8 cellular contexts compared by ENCODE assay signal in the genomic region with DNA sequence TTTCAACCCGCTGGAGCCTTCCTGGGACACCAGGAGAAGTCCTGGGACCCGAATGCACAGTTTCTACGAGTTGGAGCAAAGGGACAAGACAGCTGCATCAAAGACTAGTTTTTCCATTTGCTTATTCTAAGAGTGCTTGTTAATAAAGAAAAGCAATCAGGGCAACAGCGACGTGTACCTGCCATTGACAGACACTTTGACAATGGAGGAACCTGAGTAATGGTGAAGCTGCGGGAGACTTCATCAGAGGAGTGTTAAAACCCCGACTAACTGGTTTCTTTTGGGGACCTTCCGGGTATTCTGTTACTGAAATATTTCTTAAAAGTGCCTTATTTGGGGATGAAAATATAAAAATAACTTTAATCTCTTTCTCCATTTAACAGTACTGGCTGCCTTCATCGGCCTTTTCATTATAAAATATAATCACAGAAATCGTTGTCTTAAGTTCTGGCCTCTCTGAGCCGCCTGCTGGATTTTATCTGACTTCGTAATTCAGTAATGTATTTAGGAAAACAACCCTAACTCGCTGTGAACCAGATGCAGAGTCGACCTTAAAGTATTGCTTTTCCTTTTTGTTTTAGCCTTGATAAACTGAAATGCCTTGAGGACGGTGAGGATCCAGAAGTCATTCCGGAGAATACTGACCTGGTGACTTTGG. TPM values are rescaled to one million over a fixed set of nuclear protein-coding genes. Genes with fewer than 3 reads are reported as not detected.
DNase-seq lines count a peak whose midpoint lies in the region; ATAC-seq and TF ChIP-seq lines count a peak whose summit lies in the region.

No MANE protein-coding gene starts in this region.

- H3K4me1 ChIP-seq in HCT116 (ENCODE audit: control insufficient read depth in 1 of 2, insufficient read depth in 2 of 2, low read length in 2 of 2): peaks cover 3 to 14% of the 10 kb centered on the region in 2 experiments; a peak in 3 of 4 replicates
- H3K4me1 ChIP-seq in ovary (ENCODE audit: insufficient read depth): peaks cover 3% of the 10 kb centered on the region

- H3K4me3 ChIP-seq in HCT116 (replicated peaks in 1 of 2; ENCODE audit: low read depth in 1 of 2, low read length in 2 of 2) (peak overlapping the region; percentile 91 to 94), fibroblast of mammary gland (ENCODE audit: control insufficient read depth, low read depth, low read length) (peak overlapping the region; percentile 98), ovary (peak overlapping the region; percentile 80)

- intact Hi-C loops in HCT116 (cut with micrococcal nuclease) (loop anchor here (2.0 to 5.0 kb wide), 2 partner anchors 146 to 319 kb away; no protein-coding TSS in a partner anchor), ovary (cut with DNase I) (loop anchor here in 3 of 4 donors (10.0 kb wide), 3 partner anchors 49 to 209 kb away; no protein-coding TSS in a partner anchor)

- peaks cover 38% of the 10 kb centered on the region for H3K4me1 Mint-ChIP-seq in T-helper 1 cell treated with Interleukin-12 subunit alpha and Interleukin-12 subunit beta and Interleukin-4 antibody, amounts not matched to agents 30 μg/mL and 1 μg/mL, for 36 hours (ENCODE audit: low read depth)

- TF ChIP-seq CTCF in HCT116 (IDR thresholded peaks at IDR 0.05 in 2 of 3, conservative IDR thresholded peaks at IDR 0.05 in 1 of 3; ENCODE audit: borderline replicate concordance in 1 of 3, insufficient read depth in 1 of 3, low read depth in 2 of 3, low read length in 2 of 3) (no peak), fibroblast of mammary gland (conservative IDR thresholded peaks at IDR 0.05; ENCODE audit: control insufficient read depth, insufficient read depth, low read depth, low read length) (peak; percentile 25), ovary (IDR thresholded peaks at IDR 0.05) (no peak)

- POLR2A ChIA-PET in HCT116 (lab: Charles Lee): no interaction called here

- peak overlapping the region; percentile 85 for H3K9ac ChIP-seq in HCT116 (ENCODE audit: low read length)

- no peaks in the 10 kb centered on the region for H3K9me3 Mint-ChIP-seq in T-helper 1 cell treated with Interleukin-12 subunit alpha and Interleukin-12 subunit beta and Interleukin-4 antibody, amounts not matched to agents 30 μg/mL and 1 μg/mL, for 36 hours

- no peaks in the 10 kb centered on the region for H3K9me2 ChIP-seq in HCT116 (ENCODE audit: insufficient read depth)

- no peaks in the 10 kb centered on the region for H3K9me3 ChIP-seq in HCT116 (ENCODE audit: control insufficient read depth in 1 of 2, insufficient read depth in 1 of 2, low read depth in 1 of 2, low read length in 2 of 2)
- H3K9me3 ChIP-seq in ovary: no peaks in the 10 kb centered on the region

- no peaks in the 10 kb centered on the region for H3K27me3 ChIP-seq in HCT116 (ENCODE audit: insufficient read depth, low read length)
- H3K27me3 ChIP-seq in ovary: no peaks in the 10 kb centered on the region

- H3K4me3 Mint-ChIP-seq in T-helper 1 cell treated with Interleukin-12 subunit alpha and Interleukin-12 subunit beta and Interleukin-4 antibody, amounts not matched to agents 30 μg/mL and 1 μg/mL, for 36 hours: peak overlapping the region; percentile 92

- RAD21 ChIA-PET in HCT116 (lab: Charles Lee; ENCODE audit: low non-redundant PET in 1 of 2, low total read pairs in 2 of 2, uncharacterized antibody in 2 of 2, unreplicated experiment in 2 of 2): no interaction called here

- H3K36me3 ChIP-seq in HCT116 (ENCODE audit: control insufficient read depth in 1 of 2, insufficient read depth in 2 of 2, low read length in 2 of 2): peaks cover 5 to 22% of the 10 kb centered on the region in 2 experiments; a peak in 3 of 4 replicates
- no peaks in the 10 kb centered on the region for H3K36me3 ChIP-seq in ovary

- 0 to 2% (median 1%) methylated on average over 16 of the region's 16 CpGs for WGBS in ovary, 3 donors

- H3K27me3 Mint-ChIP-seq in T-helper 1 cell treated with Interleukin-12 subunit alpha and Interleukin-12 subunit beta and Interleukin-4 antibody, amounts not matched to agents 30 μg/mL and 1 μg/mL, for 36 hours (ENCODE audit: low read depth): no peaks in the 10 kb centered on the region

- no peak for TF ChIP-seq EP300 in ovary (IDR thresholded peaks at IDR 0.05)

- CTCF ChIA-PET in HCT116 (lab: Charles Lee): no interaction called here

- peaks cover 52% of the 10 kb centered on the region for H3K79me2 ChIP-seq in HCT116 (ENCODE audit: insufficient read depth, low read length)

- H3K4me2 ChIP-seq in HCT116 (ENCODE audit: low read length): peak overlapping the region; percentile 85

- peak overlapping the region; percentile 75 for H3K27ac ChIP-seq in HCT116 (ENCODE audit: low read depth, low read length)
- no peak overlapping the region for H3K27ac ChIP-seq in ovary

- H3K27ac Mint-ChIP-seq in T-helper 1 cell treated with Interleukin-12 subunit alpha and Interleukin-12 subunit beta and Interleukin-4 antibody, amounts not matched to agents 30 μg/mL and 1 μg/mL, for 36 hours: peak overlapping the region; percentile 88

- no peak for TF ChIP-seq RAD21 in HCT116 (IDR thresholded peaks at IDR 0.05; ENCODE audit: low read depth)

- H4K20me1 ChIP-seq in HCT116 (ENCODE audit: insufficient read depth): no peaks in the 10 kb centered on the region

- DNase-seq in AML-193 (lab: John Stamatoyannopoulos, UW) (peak; percentile 20 to 24), HCT116 (ENCODE audit: low read depth, low spot score) (no peak), fibroblast of mammary gland (ENCODE audit: low read depth) (peak; percentile 46), ovary (no peak), HK-2 (ENCODE audit: unreplicated experiment) (no peak)

- peak overlapping the region; percentile 70 for H2AFZ ChIP-seq in HCT116 (ENCODE audit: low read depth, low read length, poor library complexity, severe bottlenecking)

- no TSS peak for BruUV-seq in HCT116 (replicated peaks; lab: Mats Ljungman, UMichigan)

- ATAC-seq in HCT116: no peak
- no peak for ATAC-seq in GM19395 (IDR thresholded peaks at IDR 0.05; ENCODE audit: unreplicated experiment)
- no peak for ATAC-seq in GM21360 (IDR thresholded peaks at IDR 0.05; ENCODE audit: unreplicated experiment)

- H3K36me3 Mint-ChIP-seq in T-helper 1 cell treated with Interleukin-12 subunit alpha and Interleukin-12 subunit beta and Interleukin-4 antibody, amounts not matched to agents 30 μg/mL and 1 μg/mL, for 36 hours (ENCODE audit: low read depth): peaks cover 35% of the 10 kb centered on the region

- TF ChIP-seq POLR2A in HCT116 (IDR thresholded peaks at IDR 0.05; ENCODE audit: borderline replicate concordance, extremely low read depth, insufficient read depth, insufficient read length) (no peak), ovary (IDR thresholded peaks at IDR 0.05) (no peak)

TF ChIP-seq in HCT116, 20 proteins besides CTCF, POLR2A, EP300 and RAD21:
- TF ChIP-seq EZH2phosphoT487 (IDR thresholded peaks at IDR 0.05; ENCODE audit: borderline replicate concordance) (no peak), SP1 (IDR thresholded peaks at IDR 0.05; ENCODE audit: low read depth) (no peak), FOSL1 (IDR thresholded peaks at IDR 0.05; ENCODE audit: low read depth) (no peak), EGR1 (IDR thresholded peaks at IDR 0.05; ENCODE audit: low read depth) (no peak), POLR2AphosphoS5 (IDR thresholded peaks at IDR 0.05; ENCODE audit: low read depth, low read length) (no peak), ZNF274 (IDR thresholded peaks at IDR 0.05; ENCODE audit: low read depth, low read length) (no peak), YY1 (IDR thresholded peaks at IDR 0.05; ENCODE audit: extremely low read depth, insufficient replicate concordance, low read depth, low read length) (no peak), ELF1 (IDR thresholded peaks at IDR 0.05; ENCODE audit: borderline replicate concordance, low read depth) (no peak), SRF (IDR thresholded peaks at IDR 0.05; ENCODE audit: low read depth) (no peak)

RNA-seq across cellular contexts. Expression of a gene that starts 0.8 kb away (rescaled TPM):
- total RNA-seq in HCT116 (2021; ENCODE audit: unreplicated experiment): 26.1 TPM
- 11.2 and 14.2 TPM in 2 replicates for polyA plus RNA-seq in HCT116 (2012)
- total RNA-seq in ovary: 10 to 100 TPM; 18.8 to 32.3 (median 26.2) TPM
- polyA plus RNA-seq in ovary: 10 to 100 TPM; 15.8 to 30.3 TPM

Comparison
In these comparisons a context has a peak if more than half of its experiments do, and no peak if none do; other contexts are left out.
1. DNase-seq: peak in AML-193 (2 of 2) and fibroblast of mammary gland (single experiment); none in HCT116 (single experiment), ovary (0 of 5) and HK-2 (single experiment).
2. Peak in every context shown above with its lines, with median percentiles within 50 percentile points of each other: H3K4me3 ChIP-seq.